ENCODE assay signal across 5 cellular contexts in genomic region chr3:140601881-140602280, GRCh38.
"Had no signal": no experiment of that assay in that cellular context is flagged by ENCODE, and none has a peak within 500 bp of the region (broad histone marks: within the 10 kb centered on the region; RNA-seq: fewer than 3 reads in every experiment).

No MANE protein-coding gene starts in this region.

- ATAC-seq: HCT116, HepG2 had no signal

- DNase-seq: GOT3, H7, HFFc6 had no signal
